Comparison of ENCODE assay signal across 12 cellular contexts in genomic region chr6:25312034-25312620, GRCh38. TPM values are rescaled to one million over a fixed set of nuclear protein-coding genes. Genes with fewer than 3 reads are reported as not detected.
DNase-seq lines count a peak whose midpoint lies in the region; ATAC-seq and TF ChIP-seq lines count a peak whose summit lies in the region.
"Had no signal": no experiment of that assay in that cellular context is flagged by ENCODE, and none has a peak within 500 bp of the region (broad histone marks: within the 10 kb centered on the region; RNA-seq: fewer than 3 reads in every experiment).

No MANE protein-coding gene starts in this region.

- no peak for TF ChIP-seq CTCF in fibroblast of mammary gland (conservative IDR thresholded peaks at IDR 0.05; ENCODE audit: control insufficient read depth, insufficient read depth, low read depth, low read length)

- peak; percentile 87 for DNase-seq in EH (ENCODE audit: low read depth)
- DNase-seq in OCI-M1 (lab: John Stamatoyannopoulos, UW), result peak; percentile 33
- peak; percentile 88 for DNase-seq in fibroblast of mammary gland (ENCODE audit: low read depth)
- no peak for DNase-seq in sciatic nerve (ENCODE audit: low spot score)
- no peak for DNase-seq in activated CD4-positive, alpha-beta T cell treated with anti-CD3 and anti-CD28 coated beads for 1 hour
- DNase-seq in NCI-H146 treated with DMSO at 0.1 percent for 48 hours (lab: John Stamatoyannopoulos, UW; ENCODE audit: unreplicated experiment), result no peak
- DNase-seq in hypothalamus (lab: John Stamatoyannopoulos, UW), result no peak
- DNase-seq: activated T-cell treated with anti-CD3 and anti-CD28 coated beads, Interleukin-2, amount 50 U/mL, for 72 hours; effector CD4-positive, alpha-beta T cell; NCI-H510A treated with DMSO at 0.1 percent for 48 hours; T-helper 9 cell had no signal

- intact Hi-C loops in sciatic nerve (cut with DNase I), result no loop called here

- H3K4me3 ChIP-seq in fibroblast of mammary gland (ENCODE audit: control insufficient read depth, low read depth, low read length), result no peak overlapping the region

- ATAC-seq in sciatic nerve (peak; percentile 86), GM18519 (IDR thresholded peaks at IDR 0.05; ENCODE audit: low FRiP score, unreplicated experiment) (no peak)
- ATAC-seq: activated T-cell treated with anti-CD3 and anti-CD28 coated beads, Interleukin-2, amount 50 U/mL, for 72 hours had no signal

RNA-seq across cellular contexts. Expression of gene CARMIL1, which starts 33.0 kb away (rescaled TPM):
- 20.8 TPM for total RNA-seq in sciatic nerve

Comparison
In these comparisons a context has a peak if more than half of its experiments do, and no peak if none do; other contexts are left out.
1. DNase-seq: peak in EH (single experiment), OCI-M1 (single experiment) and fibroblast of mammary gland (single experiment); none in sciatic nerve (single experiment), activated CD4-positive, alpha-beta T cell treated with anti-CD3 and anti-CD28 coated beads for 1 hour (single experiment), NCI-H146 treated with DMSO at 0.1 percent for 48 hours (single experiment) and hypothalamus (0 of 51).